Comparison of ENCODE assay signal across 1 cellular context in the genomic region with DNA sequence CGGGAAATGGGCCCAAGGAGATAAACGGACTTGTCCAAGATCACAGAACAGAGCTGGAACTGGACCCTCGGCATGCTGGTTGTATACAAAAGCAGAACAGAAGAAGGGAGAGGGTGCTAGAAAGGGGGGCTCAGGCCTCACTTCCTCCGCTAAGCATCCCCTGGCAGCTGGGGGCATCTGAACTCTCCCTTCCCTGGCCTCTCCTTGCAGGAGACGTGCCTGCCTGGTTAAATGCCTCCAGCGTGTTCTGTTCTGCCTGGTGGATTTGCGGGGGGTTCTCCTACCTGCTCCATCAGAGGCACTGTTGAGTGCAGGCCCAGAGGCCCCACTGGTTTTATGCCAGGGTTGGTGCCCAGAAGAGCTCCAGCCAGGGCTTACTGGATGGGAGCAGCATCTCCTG.
TF ChIP-seq lines count a peak whose summit lies in the region.

No MANE protein-coding gene starts in this region.

TF ChIP-seq in WTC11, 78 proteins besides CTCF, POLR2A, EP300 and RAD21 (continued from another document):
- TF ChIP-seq CREB1 (CRISPR knock-in tag; IDR thresholded peaks at IDR 0.05), result no peak
- no peak for TF ChIP-seq NR3C1 (CRISPR knock-in tag; conservative IDR thresholded peaks at IDR 0.05; ENCODE audit: low read depth)
- no peak for TF ChIP-seq SP1 (CRISPR knock-in tag; conservative IDR thresholded peaks at IDR 0.05)
- TF ChIP-seq, protein P1, sequence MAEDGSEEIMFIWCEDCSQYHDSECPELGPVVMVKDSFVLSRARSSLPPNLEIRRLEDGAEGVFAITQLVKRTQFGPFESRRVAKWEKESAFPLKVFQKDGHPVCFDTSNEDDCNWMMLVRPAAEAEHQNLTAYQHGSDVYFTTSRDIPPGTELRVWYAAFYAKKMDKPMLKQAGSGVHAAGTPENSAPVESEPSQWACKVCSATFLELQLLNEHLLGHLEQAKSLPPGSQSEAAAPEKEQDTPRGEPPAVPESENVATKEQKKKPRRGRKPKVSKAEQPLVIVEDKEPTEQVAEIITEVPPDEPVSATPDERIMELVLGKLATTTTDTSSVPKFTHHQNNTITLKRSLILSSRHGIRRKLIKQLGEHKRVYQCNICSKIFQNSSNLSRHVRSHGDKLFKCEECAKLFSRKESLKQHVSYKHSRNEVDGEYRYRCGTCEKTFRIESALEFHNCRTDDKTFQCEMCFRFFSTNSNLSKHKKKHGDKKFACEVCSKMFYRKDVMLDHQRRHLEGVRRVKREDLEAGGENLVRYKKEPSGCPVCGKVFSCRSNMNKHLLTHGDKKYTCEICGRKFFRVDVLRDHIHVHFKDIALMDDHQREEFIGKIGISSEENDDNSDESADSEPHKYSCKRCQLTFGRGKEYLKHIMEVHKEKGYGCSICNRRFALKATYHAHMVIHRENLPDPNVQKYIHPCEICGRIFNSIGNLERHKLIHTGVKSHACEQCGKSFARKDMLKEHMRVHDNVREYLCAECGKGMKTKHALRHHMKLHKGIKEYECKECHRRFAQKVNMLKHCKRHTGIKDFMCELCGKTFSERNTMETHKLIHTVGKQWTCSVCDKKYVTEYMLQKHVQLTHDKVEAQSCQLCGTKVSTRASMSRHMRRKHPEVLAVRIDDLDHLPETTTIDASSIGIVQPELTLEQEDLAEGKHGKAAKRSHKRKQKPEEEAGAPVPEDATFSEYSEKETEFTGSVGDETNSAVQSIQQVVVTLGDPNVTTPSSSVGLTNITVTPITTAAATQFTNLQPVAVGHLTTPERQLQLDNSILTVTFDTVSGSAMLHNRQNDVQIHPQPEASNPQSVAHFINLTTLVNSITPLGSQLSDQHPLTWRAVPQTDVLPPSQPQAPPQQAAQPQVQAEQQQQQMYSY (CRISPR knock-in tag; IDR thresholded peaks at IDR 0.05), result no peak
